Comparison of ENCODE assay signal across 9 cellular contexts in genomic region chr11:46912526-46913150, GRCh38. TPM values are rescaled to one million over a fixed set of nuclear protein-coding genes. Genes with fewer than 3 reads are reported as not detected.
A peak's percentile ranks its signal among the peaks of the same experiment; 100 is the strongest.
DNase-seq lines count a peak whose midpoint lies in the region; FAIRE-seq and TF ChIP-seq lines count a peak whose summit lies in the region.
"Had no signal": no experiment of that assay in that cellular context is flagged by ENCODE, and none has a peak within 500 bp of the region (broad histone marks: within the 10 kb centered on the region; RNA-seq: fewer than 3 reads in every experiment).

No MANE protein-coding gene starts in this region.

- peaks cover 31% of the 10 kb centered on the region for H3K27me3 Mint-ChIP-seq in H9 (ENCODE audit: low read depth)
- peaks cover 6% of the 10 kb centered on the region for H3K27me3 Mint-ChIP-seq in neural crest cell (ENCODE audit: low read depth)

- 0 out of 3 replicates have a peak, but pooled peaks have one; percentile 10 for TF ChIP-seq CTCF in H9 (conservative IDR thresholded peaks at IDR 0.05)
- peak in 1 of 3 experiments; percentile 8; a peak in 1 of 4 replicates for TF ChIP-seq CTCF in H1 (IDR thresholded peaks at IDR 0.05; ENCODE audit: control extremely low read depth in 1 of 3, insufficient read depth in 1 of 3, low read depth in 1 of 3, low read length in 3 of 3)
- no peak for TF ChIP-seq CTCF in neural crest cell (conservative IDR thresholded peaks at IDR 0.05)
- TF ChIP-seq CTCF in thyroid gland (IDR thresholded peaks at IDR 0.05) = no peak

- H3K18ac ChIP-seq in H9 (ENCODE audit: insufficient read length, low read depth, low read length) = peak overlapping the region; percentile 23
- H3K18ac ChIP-seq in H1 (ENCODE audit: extremely low read depth, low read length) = peak overlapping the region; percentile 85

- POLR2A ChIA-PET in H1 (lab: Charles Lee; ENCODE audit: partially characterized antibody) = interaction anchor here (0.7 to 2.9 kb wide), 16 partner anchors 9 to 302 kb away, joined by 3 to 20 read pairs (median 4); partner anchors contain the start of genes ARHGAP1, CSTPP1, DDB2 and ZNF408

- no peak overlapping the region for H2BK15ac ChIP-seq in H9 (ENCODE audit: low read depth, low read length)
- peak overlapping the region; percentile 98; the same call in 1 of the 2 replicates for H2BK15ac ChIP-seq in H1 (ENCODE audit: low read length)

- H3K27ac Mint-ChIP-seq in H9 (peak overlapping the region; percentile 97 to 98 (median 97)), neural crest cell (ENCODE audit: unreplicated experiment) (peak overlapping the region; percentile 74)

- H4K5ac ChIP-seq in H9 (ENCODE audit: insufficient read length, low read depth, low read length) (no peak overlapping the region), H1 (ENCODE audit: insufficient read length, low read depth, low read length) (peak overlapping the region; percentile 54)

- no peak overlapping the region for H2BK5ac ChIP-seq in H9 (ENCODE audit: insufficient read length, low read length)
- H2BK5ac ChIP-seq in H1 (ENCODE audit: low read depth, low read length) = peak overlapping the region; percentile 41

- H3K79me1 ChIP-seq in H9 (ENCODE audit: insufficient read depth, low read depth, low read length, poor library complexity, severe bottlenecking) (no peaks in the 10 kb centered on the region), H1 (ENCODE audit: low read depth, low read length) (peaks cover 11% of the 10 kb centered on the region)

- no peak for TF ChIP-seq EP300 in H1 (IDR thresholded peaks at IDR 0.05; ENCODE audit: borderline replicate concordance in 1 of 2, low read depth in 2 of 2, low read length in 2 of 2)

- H3K27me3 ChIP-seq in H9 (ENCODE audit: insufficient read depth, low read length) (no peaks in the 10 kb centered on the region; the same call in 1 of the 2 replicates), H1 (replicated peaks in 1 of 4; ENCODE audit: control insufficient read depth in 3 of 4, extremely low read depth in 1 of 4, insufficient read depth in 3 of 4, low read length in 3 of 4) (peaks cover 0 to 11% (median 5%) of the 10 kb centered on the region in 4 experiments; a peak in 5 of 7 replicates), thyroid gland (no peaks in the 10 kb centered on the region)

- H3K14ac ChIP-seq in H9 (ENCODE audit: insufficient read depth, low read length) (0 out of 2 replicates have a peak overlapping the region, but pooled peaks have one; percentile 36), H1 (ENCODE audit: insufficient read length) (no peak overlapping the region)

- peak; percentile 16 to 17; a peak in 2 of 4 replicates for TF ChIP-seq RAD21 in H1 (IDR thresholded peaks at IDR 0.05 in 1 of 2, conservative IDR thresholded peaks at IDR 0.05 in 1 of 2; ENCODE audit: low read depth in 2 of 2, low read length in 2 of 2)

- peak overlapping the region; percentile 69 to 78 for H3K4me3 Mint-ChIP-seq in H9
- peak overlapping the region; percentile 85 for H3K4me3 Mint-ChIP-seq in neural crest cell

- CTCF ChIA-PET in H1 (lab: Charles Lee; ENCODE audit: partially characterized antibody) = interaction anchor here (0.7 to 6.6 kb wide), 16 partner anchors 9 to 500 kb away, joined by 3 to 81 read pairs (median 4); no protein-coding TSS in a partner anchor

- H3K4me1 ChIP-seq in H9 (ENCODE audit: insufficient read depth, low read length) (peaks cover 8% of the 10 kb centered on the region; the same call in 1 of the 2 replicates), H1 (replicated peaks in 1 of 4; ENCODE audit: control insufficient read depth in 3 of 4, insufficient read depth in 4 of 4, low read length in 3 of 4) (peaks cover 15 to 28% (median 24%) of the 10 kb centered on the region in 4 experiments), thyroid gland (peaks cover 14 to 24% of the 10 kb centered on the region in 2 donors)

- no peak overlapping the region for H4K8ac ChIP-seq in H9 (replicated peaks; ENCODE audit: insufficient read length, low read depth, low read length)
- no peak overlapping the region; the same call in 1 of the 2 replicates for H4K8ac ChIP-seq in H1 (ENCODE audit: extremely low read depth, insufficient read depth, low read length)

- H3K56ac ChIP-seq in H9 (ENCODE audit: insufficient read length, low read depth, low read length) (no peak overlapping the region), H1 (replicated peaks; ENCODE audit: insufficient read length, low read depth, low read length) (peak overlapping the region; percentile 64)

- H3K4ac ChIP-seq in H9 (ENCODE audit: low read depth, low read length) (no peak overlapping the region), H1 (replicated peaks; ENCODE audit: insufficient read length, low read depth, low read length) (peak overlapping the region; percentile 39)

- H3K9ac ChIP-seq in H9 (ENCODE audit: extremely low read depth, insufficient read length, low read length) = peak overlapping the region; percentile 13
- peak overlapping the region in 2 of 4 experiments; percentile 32 to 45; a peak in 3 of 7 replicates for H3K9ac ChIP-seq in H1 (replicated peaks in 1 of 4; ENCODE audit: extremely low read depth in 1 of 4, low read depth in 3 of 4, low read length in 3 of 4)

- H3K9me3 Mint-ChIP-seq in H9 (no peaks in the 10 kb centered on the region; a peak in 1 of 5 replicates), neural crest cell (no peaks in the 10 kb centered on the region)

- H4K91ac ChIP-seq in H9 (ENCODE audit: insufficient read length, low read depth, low read length) (no peak overlapping the region), H1 (replicated peaks; ENCODE audit: insufficient read length, low read length) (peak overlapping the region; percentile 81)

- intact Hi-C loops in thyroid gland (cut with DNase I) = no loop called here

- H2BK12ac ChIP-seq in H9 (ENCODE audit: insufficient read length, low read depth, low read length) = no peak overlapping the region
- peak overlapping the region; percentile 77; the same call in 1 of the 2 replicates for H2BK12ac ChIP-seq in H1 (ENCODE audit: low read depth, low read length)

- peaks cover 20% of the 10 kb centered on the region for H3K23me2 ChIP-seq in H9 (ENCODE audit: insufficient read length, low read depth, low read length, poor library complexity, severe bottlenecking)
- peaks cover 15% of the 10 kb centered on the region for H3K23me2 ChIP-seq in H1 (ENCODE audit: low read depth, low read length)

- H3K36me3 ChIP-seq in H1 (ENCODE audit: control insufficient read depth in 2 of 4, insufficient read depth in 4 of 4, low read length in 3 of 4) (no peaks in the 10 kb centered on the region), thyroid gland (no peaks in the 10 kb centered on the region)

- no peak overlapping the region for H2BK120ac ChIP-seq in H9 (ENCODE audit: low read depth, low read length, poor library complexity, severe bottlenecking)
- peak overlapping the region; percentile 62 for H2BK120ac ChIP-seq in H1 (replicated peaks; ENCODE audit: low read depth, low read length)

- WGBS in H9 (ENCODE audit: extremely low coverage, insufficient read length, low lambda C conversion rate) = no CpG with 5 or more reads among the region's 13 CpGs
- WGBS in H1 (ENCODE audit: extremely low coverage in 1 of 2, insufficient coverage in 1 of 2, insufficient read length in 1 of 2, insufficient replicate concordance in 2 of 2, low coverage in 1 of 2, low lambda C conversion rate in 2 of 2, missing lambda C conversion rate in 1 of 2), 2 experiments = 2% methylated on average over 12 of the region's 13 CpGs; no CpG with 5 or more reads in 1 of the 2 experiments
- 42 to 47% methylated on average over 10 to 12 of the region's 13 CpGs for WGBS in thyroid gland, 2 donors

- H2AFZ ChIP-seq in H9 (ENCODE audit: low read length) (no peak overlapping the region), H1 (ENCODE audit: low read length) (no peak overlapping the region)

- H3K4me3 ChIP-seq in H1 (ENCODE audit: extremely low read depth in 1 of 4, insufficient read depth in 2 of 4, low read depth in 3 of 4, low read length in 4 of 4) (peak overlapping the region; percentile 17 to 56 (median 47); a peak in 7 of 8 replicates), thyroid gland (replicated peaks in 1 of 3) (no peak overlapping the region)

- no peak overlapping the region for H2AK5ac ChIP-seq in H9 (ENCODE audit: insufficient read length, low read length)
- H2AK5ac ChIP-seq in H1 (ENCODE audit: low read depth, low read length) = no peak overlapping the region

- peaks cover 67 to 72% of the 10 kb centered on the region in 2 experiments for H3K4me1 Mint-ChIP-seq in H9
- peaks cover 56% of the 10 kb centered on the region for H3K4me1 Mint-ChIP-seq in neural crest cell

- FAIRE-seq in H1 (lab: Jason Lieb, UNC) (no peak), H54 (lab: Jason Lieb, UNC) (no peak)
- FAIRE-seq: D721Med had no signal

- TF ChIP-seq POLR2A in H1 (IDR thresholded peaks at IDR 0.05; ENCODE audit: control extremely low read depth in 1 of 2, low read depth in 2 of 2, low read length in 2 of 2) (no peak), thyroid gland (IDR thresholded peaks at IDR 0.05) (no peak), H54 (IDR thresholded peaks at IDR 0.05; ENCODE audit: low read depth, low read length) (no peak)

- H3K27ac ChIP-seq in H9 (ENCODE audit: insufficient read length, low read depth, low read length) = peak overlapping the region; percentile 68
- H3K27ac ChIP-seq in H1 (ENCODE audit: low read depth, low read length) = peak overlapping the region; percentile 55
- no peak overlapping the region for H3K27ac ChIP-seq in thyroid gland

- DNase-seq in H9 (peak; percentile 92), NCI-H345 (lab: John Stamatoyannopoulos, UW) (peak; percentile 77), H1 (ENCODE audit: low read depth in 1 of 2, low spot score in 2 of 2) (peak; percentile 70 to 77), neural crest cell (ENCODE audit: low read depth, low spot score) (peak; percentile 36), thyroid gland (no peak), H54 (ENCODE audit: insufficient read length, low spot score) (no peak), NOMO-1 treated with DMSO at 0.1 percent for 48 hours (lab: John Stamatoyannopoulos, UW; ENCODE audit: unreplicated experiment) (no peak)
- no peak for DNase-seq in stimulated activated CD8-positive, alpha-beta memory T cell treated with anti-CD3 and anti-CD28 coated beads, Interleukin-4, amount 100 ng/mL, for 48 hours

- H3K4me2 ChIP-seq in H9 (ENCODE audit: insufficient read depth, insufficient read length, low read length) (peak overlapping the region; percentile 75), H1 (ENCODE audit: insufficient read depth in 1 of 2, low read depth in 2 of 2, low read length in 2 of 2) (peak overlapping the region; percentile 79 to 81)

- H2BK20ac ChIP-seq in H9 (ENCODE audit: low read depth, low read length, poor library complexity, severe bottlenecking) (no peak overlapping the region), H1 (ENCODE audit: low read length) (peak overlapping the region; percentile 87)

- H3T11ph ChIP-seq in H9 (ENCODE audit: low read length) = no peak overlapping the region

- no peaks in the 10 kb centered on the region for H3K9me3 ChIP-seq in H9 (ENCODE audit: control insufficient read depth, low read depth, low read length)
- H3K9me3 ChIP-seq in H1 (ENCODE audit: insufficient read depth in 2 of 2, low read depth in 1 of 2, low read length in 1 of 2) = no peaks in the 10 kb centered on the region
- no peaks in the 10 kb centered on the region for H3K9me3 ChIP-seq in thyroid gland

- no peak overlapping the region for H3K23ac ChIP-seq in H9 (ENCODE audit: insufficient read length, low read depth, low read length)
- H3K23ac ChIP-seq in H1 (ENCODE audit: insufficient read length) = no peak overlapping the region

- H4K20me1 ChIP-seq in H9 (ENCODE audit: control insufficient read depth, insufficient read depth, insufficient read length) (no peaks in the 10 kb centered on the region), H1 (replicated peaks in 1 of 2; ENCODE audit: control insufficient read depth in 1 of 2, insufficient read depth in 2 of 2, low read length in 2 of 2) (peaks cover 0 to 2% of the 10 kb centered on the region in 2 experiments)

- H3K79me2 ChIP-seq in H9 (ENCODE audit: insufficient read depth, low read length) = peaks cover 3% of the 10 kb centered on the region; the same call in 1 of the 2 replicates
- peaks cover 7 to 43% of the 10 kb centered on the region in 2 experiments for H3K79me2 ChIP-seq in H1 (ENCODE audit: control insufficient read depth in 1 of 2, insufficient read depth in 2 of 2, low read length in 2 of 2)

- peaks cover 2 to 4% (median 4%) of the 10 kb centered on the region in 3 experiments; a peak in 4 of 7 replicates for H3K36me3 Mint-ChIP-seq in H9 (ENCODE audit: insufficient read depth in 1 of 3, low read depth in 3 of 3)
- no peaks in the 10 kb centered on the region for H3K36me3 Mint-ChIP-seq in neural crest cell (ENCODE audit: low read depth)

RNA-seq across cellular contexts. Expression of gene LRP4, which starts 5.7 kb away (rescaled TPM):
- 11.3 and 11.6 TPM in 2 replicates for total RNA-seq in H9 (2021)
- 20.8 and 22.1 TPM in 2 replicates for total RNA-seq in H1 (2021; fragmentation: NEBNext Ultra II Directional; extraction: Animal tissue kit (Norgen Biotek cat#: 25700))
- 5.4 and 11.0 TPM in 2 replicates for polyA plus RNA-seq in H1 (2011; rRNA removed)
- polyA plus RNA-seq in H1 (2011; cell fraction: cytosol; rRNA removed) = 9.7 TPM
- polyA plus RNA-seq in H1 (2011; cell fraction: nucleus; rRNA removed) = 38.0 TPM
- 13.2 to 16.4 TPM (median 13.8 TPM) in 4 replicates for polyA plus RNA-seq in H1 (2012, experiment 1 of 2)
- polyA plus RNA-seq in H1 (2012, experiment 2 of 2) = 3.2 TPM
- 19.9 TPM for polyA plus RNA-seq in H1 (2013, experiment 1 of 2)
- polyA plus RNA-seq in H1 (2013, experiment 2 of 2) = 17.6 TPM
- polyA minus RNA-seq in H1 (2011; rRNA and poly(A)+ RNA removed) = 28.0 and 31.2 TPM in 2 replicates
- 11.9 TPM for polyA minus RNA-seq in H1 (2011; cell fraction: cytosol; rRNA and poly(A)+ RNA removed)
- polyA minus RNA-seq in H1 (2011; cell fraction: nucleus; rRNA and poly(A)+ RNA removed) = 29.2 TPM
- 23.5 and 24.5 TPM in 2 replicates for total RNA-seq in neural crest cell
- 10 to 100 TPM in 1 of 4 donors, 1 to 10 TPM in 3; 2.8 to 10.3 (median 7.4) TPM for total RNA-seq in thyroid gland

RNA-seq across cellular contexts. Expression of gene CSTPP1, which starts 23.9 kb away (rescaled TPM):
- total RNA-seq in H9 (2021) (19.6 and 21.2 TPM in 2 replicates), neural crest cell (58.5 and 60.1 TPM in 2 replicates), thyroid gland (10 to 100 TPM; 29.4 to 65.8 (median 45.7) TPM)
- total RNA-seq in H1 (2021; fragmentation: NEBNext Ultra II Directional; extraction: Animal tissue kit (Norgen Biotek cat#: 25700)) = 24.2 and 26.2 TPM in 2 replicates
- polyA plus RNA-seq in H1 (2011; rRNA removed) = 28.7 and 55.1 TPM in 2 replicates
- 27.5 TPM for polyA plus RNA-seq in H1 (2011; cell fraction: cytosol; rRNA removed)
- polyA plus RNA-seq in H1 (2011; cell fraction: nucleus; rRNA removed) = 34.3 TPM
- 24.5 to 28.7 TPM (median 26.8 TPM) in 4 replicates for polyA plus RNA-seq in H1 (2012, experiment 1 of 2)
- 26.6 TPM for polyA plus RNA-seq in H1 (2012, experiment 2 of 2)
- polyA plus RNA-seq in H1 (2013, experiment 1 of 2) = 15.1 TPM
- polyA plus RNA-seq in H1 (2013, experiment 2 of 2) = 15.9 TPM
- 25.0 and 34.0 TPM in 2 replicates for polyA minus RNA-seq in H1 (2011; rRNA and poly(A)+ RNA removed)
- polyA minus RNA-seq in H1 (2011; cell fraction: cytosol; rRNA and poly(A)+ RNA removed) = 20.8 TPM
- polyA minus RNA-seq in H1 (2011; cell fraction: nucleus; rRNA and poly(A)+ RNA removed) = 33.3 TPM

Comparison
In these comparisons a context has a peak if more than half of its experiments do, and no peak if none do; other contexts are left out.
1. DNase-seq: peak in H9 (single experiment), NCI-H345 (single experiment), H1 (2 of 2) and neural crest cell (single experiment); none in thyroid gland (0 of 2), stimulated activated CD8-positive, alpha-beta memory T cell treated with anti-CD3 and anti-CD28 coated beads, Interleukin-4, amount 100 ng/mL, for 48 hours (single experiment), H54 (single experiment) and NOMO-1 treated with DMSO at 0.1 percent for 48 hours (single experiment).
2. H3K27ac ChIP-seq: peak in H9 (single experiment) and H1 (single experiment); none in thyroid gland (0 of 3).
3. H3K4me3 ChIP-seq: peak in H1 (4 of 4); none in thyroid gland (0 of 3).